Comparison of ENCODE assay signal across 20 cellular contexts in the genomic region with DNA sequence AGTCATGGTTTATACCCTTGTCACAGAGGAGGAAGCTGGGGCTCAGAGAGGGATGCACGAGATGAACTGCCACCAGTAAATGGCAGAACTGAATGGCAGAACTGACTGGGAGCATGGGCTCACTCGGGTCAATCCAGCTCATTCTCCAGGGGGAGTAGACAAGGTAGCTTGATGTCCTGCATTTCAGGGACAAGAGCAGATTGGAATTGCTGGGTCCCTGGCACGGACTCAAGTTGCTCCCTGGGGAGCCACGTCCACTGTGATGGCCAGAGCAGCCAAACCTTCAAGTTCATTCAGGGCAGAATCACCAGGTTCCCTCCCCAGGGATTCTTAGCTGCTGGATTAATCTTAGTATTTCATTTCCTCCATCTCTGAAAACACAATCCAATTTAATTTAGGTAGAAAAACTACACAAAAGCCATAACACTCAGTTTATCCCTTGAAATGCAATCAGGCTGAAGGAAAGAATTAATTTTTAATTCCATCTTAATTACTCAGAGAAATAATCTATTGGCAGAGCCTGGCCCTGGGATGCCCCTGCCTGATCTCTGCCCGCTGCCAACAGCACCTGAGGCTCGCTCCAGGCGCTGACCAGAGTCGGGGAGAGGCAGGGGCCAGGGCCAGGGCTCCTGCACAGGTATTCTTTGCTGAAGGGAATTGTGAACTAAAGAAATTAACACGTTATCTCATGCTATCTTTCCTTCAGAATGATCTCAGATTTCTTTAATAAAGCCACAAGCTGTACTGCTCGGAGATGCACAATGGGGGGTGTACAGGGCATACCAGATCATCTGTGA. TPM values are rescaled to one million over a fixed set of nuclear protein-coding genes. Genes with fewer than 3 reads are reported as not detected.
DNase-seq lines count a peak whose midpoint lies in the region; ATAC-seq, FAIRE-seq and TF ChIP-seq lines count a peak whose summit lies in the region.
"Had no signal": no experiment of that assay in that cellular context is flagged by ENCODE, and none has a peak within 500 bp of the region (broad histone marks: within the 10 kb centered on the region; RNA-seq: fewer than 3 reads in every experiment).

No MANE protein-coding gene starts in this region.

- no peak overlapping the region for H3K9ac ChIP-seq in H9 (ENCODE audit: extremely low read depth, insufficient read length, low read length)

- H2AK5ac ChIP-seq in H9 (ENCODE audit: insufficient read length, low read length), result no peak overlapping the region

- H3K79me1 ChIP-seq in H9 (ENCODE audit: insufficient read depth, low read depth, low read length, poor library complexity, severe bottlenecking), result no peaks in the 10 kb centered on the region

- H3K27ac Mint-ChIP-seq in H9, result no peak overlapping the region

- H3K4me3 ChIP-seq in suprapubic skin, result no peak overlapping the region
- H3K4me3 ChIP-seq: HAP-1 had no signal

- H3K14ac ChIP-seq in H9 (ENCODE audit: insufficient read depth, low read length), result no peak overlapping the region

- no peaks in the 10 kb centered on the region for H3K23me2 ChIP-seq in H9 (ENCODE audit: insufficient read length, low read depth, low read length, poor library complexity, severe bottlenecking)

- no peak overlapping the region for H4K91ac ChIP-seq in H9 (ENCODE audit: insufficient read length, low read depth, low read length)

- no peak overlapping the region for H2BK12ac ChIP-seq in H9 (ENCODE audit: insufficient read length, low read depth, low read length)

- no peak for FAIRE-seq in H54 (lab: Jason Lieb, UNC)

- H4K8ac ChIP-seq in H9 (replicated peaks; ENCODE audit: insufficient read length, low read depth, low read length), result no peak overlapping the region

- H3K9me3 ChIP-seq in H9 (ENCODE audit: control insufficient read depth, low read depth, low read length) (no peaks in the 10 kb centered on the region), suprapubic skin (no peaks in the 10 kb centered on the region)
- H3K9me3 ChIP-seq: HAP-1 had no signal

- H3K27me3 ChIP-seq in H9 (ENCODE audit: insufficient read depth, low read length) (no peaks in the 10 kb centered on the region; the same call in 1 of the 2 replicates), suprapubic skin (peaks cover 26% of the 10 kb centered on the region)

- H3K27ac ChIP-seq in H9 (ENCODE audit: insufficient read length, low read depth, low read length) (no peak overlapping the region), suprapubic skin (no peak overlapping the region)
- H3K27ac ChIP-seq: C4-2B, RWPE1 had no signal

- TF ChIP-seq CTCF in H9 (conservative IDR thresholded peaks at IDR 0.05) (no peak), suprapubic skin (IDR thresholded peaks at IDR 0.05) (no peak)

- peaks cover 17% of the 10 kb centered on the region for H3K27me3 Mint-ChIP-seq in H9 (ENCODE audit: low read depth)

- H3K36me3 Mint-ChIP-seq in H9 (ENCODE audit: insufficient read depth in 1 of 3, low read depth in 3 of 3), result peaks cover 0 to 4% (median 0%) of the 10 kb centered on the region in 3 experiments; a peak in 2 of 7 replicates

- H2BK5ac ChIP-seq in H9 (ENCODE audit: insufficient read length, low read length), result no peak overlapping the region

- no peak overlapping the region for H3K18ac ChIP-seq in H9 (ENCODE audit: insufficient read length, low read depth, low read length)

- no CpG with 5 or more reads among the region's 10 CpGs for WGBS in H9 (ENCODE audit: extremely low coverage, insufficient read length, low lambda C conversion rate)
- WGBS in suprapubic skin, result 71% methylated on average over 10 of the region's 10 CpGs

- no peak overlapping the region for H2AFZ ChIP-seq in H9 (ENCODE audit: low read length)

- H3K23ac ChIP-seq in H9 (ENCODE audit: insufficient read length, low read depth, low read length), result no peak overlapping the region

- DNase-seq in activated CD4-positive, CD25-positive, alpha-beta regulatory T cell treated with anti-CD3 and anti-CD28 coated beads, Interleukin-2, amount 50 U/mL, for 72 hours, result peak; percentile 13
- peak; percentile 16 for DNase-seq in H9
- DNase-seq in islet precursor cell, result peak; percentile 42
- DNase-seq in suprapubic skin (ENCODE audit: low spot score in 2 of 2), result peak; percentile 36 to 43
- DNase-seq in H54 (ENCODE audit: insufficient read length, low spot score), result no peak
- no peak for DNase-seq in iPS-NIHi11 (ENCODE audit: low spot score)
- DNase-seq: 8988T, DMS153, EL, IMR-90, Kasumi-1, NCI-H1417 treated with DMSO at 0.1 percent for 48 hours, NCI-H2029 treated with DMSO at 0.1 percent for 48 hours, NCI-H510A had no signal

- no peak for TF ChIP-seq EP300 in suprapubic skin (IDR thresholded peaks at IDR 0.05)

- H3K56ac ChIP-seq in H9 (ENCODE audit: insufficient read length, low read depth, low read length), result no peak overlapping the region

- no peak overlapping the region for H2BK15ac ChIP-seq in H9 (ENCODE audit: low read depth, low read length)

- no peaks in the 10 kb centered on the region for H4K20me1 ChIP-seq in H9 (ENCODE audit: control insufficient read depth, insufficient read depth, insufficient read length)

- no peak overlapping the region for H3T11ph ChIP-seq in H9 (ENCODE audit: low read length)

- no peak overlapping the region for H3K4me2 ChIP-seq in H9 (ENCODE audit: insufficient read depth, insufficient read length, low read length)

- no peaks in the 10 kb centered on the region for H3K36me3 ChIP-seq in suprapubic skin
- H3K36me3 ChIP-seq: HAP-1 had no signal

- H3K4me3 Mint-ChIP-seq in H9, result no peak overlapping the region

- no peak overlapping the region for H3K4ac ChIP-seq in H9 (ENCODE audit: low read depth, low read length)

- no peak overlapping the region for H2BK20ac ChIP-seq in H9 (ENCODE audit: low read depth, low read length, poor library complexity, severe bottlenecking)

- H3K4me1 ChIP-seq in H9 (ENCODE audit: insufficient read depth, low read length), result peaks cover 5% of the 10 kb centered on the region
- no peaks in the 10 kb centered on the region for H3K4me1 ChIP-seq in suprapubic skin
- H3K4me1 ChIP-seq: HAP-1 had no signal

- H3K79me2 ChIP-seq in H9 (ENCODE audit: insufficient read depth, low read length), result no peaks in the 10 kb centered on the region

- TF ChIP-seq POLR2A in suprapubic skin (IDR thresholded peaks at IDR 0.05) (no peak), H54 (IDR thresholded peaks at IDR 0.05; ENCODE audit: low read depth, low read length) (no peak)

- H4K5ac ChIP-seq in H9 (ENCODE audit: insufficient read length, low read depth, low read length), result no peak overlapping the region

- H3K4me1 Mint-ChIP-seq in H9, result peaks cover 0 to 6% of the 10 kb centered on the region in 2 experiments; a peak in 1 of 4 replicates

- no peak overlapping the region for H2BK120ac ChIP-seq in H9 (ENCODE audit: low read depth, low read length, poor library complexity, severe bottlenecking)

- no peak for ATAC-seq in activated CD4-positive, CD25-positive, alpha-beta regulatory T cell treated with anti-CD3 and anti-CD28 coated beads, Interleukin-2, amount 50 U/mL, for 24 hours
- no peak for ATAC-seq in GM21423 (IDR thresholded peaks at IDR 0.05; ENCODE audit: unreplicated experiment)

- peaks cover 6 to 15% of the 10 kb centered on the region in 2 experiments; a peak in 4 of 5 replicates for H3K9me3 Mint-ChIP-seq in H9

RNA-seq across cellular contexts. Expression of a gene that starts 42.0 kb away (rescaled TPM):
- 4.4 and 5.3 TPM in 2 replicates for total RNA-seq in H9 (2021)
- total RNA-seq in suprapubic skin, result not detected
- total RNA-seq: IMR-90, OCI-LY7 had no signal

Comparison
In these comparisons a context has a peak if more than half of its experiments do, and no peak if none do; other contexts are left out.
1. DNase-seq: peak in activated CD4-positive, CD25-positive, alpha-beta regulatory T cell treated with anti-CD3 and anti-CD28 coated beads, Interleukin-2, amount 50 U/mL, for 72 hours (single experiment), H9 (single experiment), islet precursor cell (single experiment) and suprapubic skin (2 of 2); none in H54 (single experiment) and iPS-NIHi11 (single experiment).